In genomic region chr15:40894689-40895308, GRCh38 we compare ENCODE assay signal across 8 cellular contexts. TPM values are rescaled to one million over a fixed set of nuclear protein-coding genes. Genes with fewer than 3 reads are reported as not detected.
A peak's percentile ranks its signal among the peaks of the same experiment; 100 is the strongest.
DNase-seq lines count a peak whose midpoint lies in the region; FAIRE-seq and TF ChIP-seq lines count a peak whose summit lies in the region.

No MANE protein-coding gene starts in this region.

- no peak for TF ChIP-seq RAD21 in Ishikawa (IDR thresholded peaks at IDR 0.05; ENCODE audit: low read depth)

- peak; percentile 79 for FAIRE-seq in GM19239 (lab: Jason Lieb, UNC)

- H3K4me3 ChIP-seq in iPS-11a (ENCODE audit: low read depth, low read length) (peak overlapping the region; percentile 89), skeletal muscle tissue (ENCODE audit: low read length in 3 of 3) (peak overlapping the region; percentile 88 to 96 (median 94))

- peak overlapping the region; percentile 97 for H3K27ac ChIP-seq in skeletal muscle tissue (ENCODE audit: low read depth, low read length)

- H3K27ac Mint-ChIP-seq in T-helper 1 cell treated with Interleukin-12 subunit alpha and Interleukin-12 subunit beta and Interleukin-4 antibody, amounts not matched to agents 30 μg/mL and 1 μg/mL, for 36 hours = peak overlapping the region; percentile 96

- H3K27me3 ChIP-seq in skeletal muscle tissue (ENCODE audit: control insufficient read depth in 3 of 3, insufficient read depth in 3 of 3, low read length in 3 of 3) = no peaks in the 10 kb centered on the region

- peaks cover 15 to 25% (median 15%) of the 10 kb centered on the region in 3 donors for H3K4me1 ChIP-seq in skeletal muscle tissue (ENCODE audit: control insufficient read depth in 3 of 3, insufficient read depth in 3 of 3, low read length in 3 of 3)

- no peak for TF ChIP-seq EP300 in Ishikawa (IDR thresholded peaks at IDR 0.05; ENCODE audit: borderline replicate concordance)

- no peaks in the 10 kb centered on the region for H3K27me3 Mint-ChIP-seq in T-helper 1 cell treated with Interleukin-12 subunit alpha and Interleukin-12 subunit beta and Interleukin-4 antibody, amounts not matched to agents 30 μg/mL and 1 μg/mL, for 36 hours (ENCODE audit: low read depth)

- no peaks in the 10 kb centered on the region for H3K9me3 Mint-ChIP-seq in T-helper 1 cell treated with Interleukin-12 subunit alpha and Interleukin-12 subunit beta and Interleukin-4 antibody, amounts not matched to agents 30 μg/mL and 1 μg/mL, for 36 hours

- H3K4me1 Mint-ChIP-seq in T-helper 1 cell treated with Interleukin-12 subunit alpha and Interleukin-12 subunit beta and Interleukin-4 antibody, amounts not matched to agents 30 μg/mL and 1 μg/mL, for 36 hours (ENCODE audit: low read depth) = peaks cover 32% of the 10 kb centered on the region

- peak overlapping the region; percentile 90 to 95 (median 94) for H3K9ac ChIP-seq in skeletal muscle tissue (ENCODE audit: low read depth in 1 of 3, low read length in 3 of 3)

- peak overlapping the region; percentile 98 for H3K4me3 Mint-ChIP-seq in T-helper 1 cell treated with Interleukin-12 subunit alpha and Interleukin-12 subunit beta and Interleukin-4 antibody, amounts not matched to agents 30 μg/mL and 1 μg/mL, for 36 hours

- peaks cover 20% of the 10 kb centered on the region for H3K36me3 Mint-ChIP-seq in T-helper 1 cell treated with Interleukin-12 subunit alpha and Interleukin-12 subunit beta and Interleukin-4 antibody, amounts not matched to agents 30 μg/mL and 1 μg/mL, for 36 hours (ENCODE audit: low read depth)

- H3K36me3 ChIP-seq in skeletal muscle tissue (ENCODE audit: control insufficient read depth in 3 of 3, insufficient read depth in 3 of 3, low read length in 3 of 3) = peaks cover 19 to 22% (median 21%) of the 10 kb centered on the region in 3 donors

- peak; percentile 76 for DNase-seq in CD1c-positive myeloid dendritic cell (ENCODE audit: extremely low spot score)
- DNase-seq in GM19239 (ENCODE audit: insufficient read length, low spot score) = no peak
- peak; percentile 85 for DNase-seq in astrocyte of the hippocampus (ENCODE audit: low read depth, low spot score)
- no peak for DNase-seq in mesenteric fat pad (ENCODE audit: low spot score)

- H3K9me3 ChIP-seq in skeletal muscle tissue (ENCODE audit: control insufficient read depth in 3 of 3, low read length in 3 of 3) = no peaks in the 10 kb centered on the region

TF ChIP-seq in Ishikawa, 13 proteins besides CTCF, POLR2A, EP300 and RAD21:
- peak; percentile 33; the same call in 1 of the 2 replicates for TF ChIP-seq TAF1 (IDR thresholded peaks at IDR 0.05; ENCODE audit: low read depth)
- TF ChIP-seq YY1 (IDR thresholded peaks at IDR 0.05; ENCODE audit: low read depth) = peak; percentile 35
- no peak for TF ChIP-seq NFIC (IDR thresholded peaks at IDR 0.05)

RNA-seq across cellular contexts. Expression of gene VPS18, which starts 0.5 kb away (rescaled TPM):
- total RNA-seq in skeletal muscle tissue (20.9 TPM), mesenteric fat pad (29.3 TPM)

RNA-seq across cellular contexts. Expression of gene RHOV, which starts 20.8 kb away (rescaled TPM):
- 1.0 TPM for total RNA-seq in skeletal muscle tissue
- not detected for total RNA-seq in mesenteric fat pad

RNA-seq across cellular contexts. Expression of gene DLL4, which starts 34.3 kb away (rescaled TPM):
- total RNA-seq in skeletal muscle tissue (11.5 TPM), mesenteric fat pad (15.2 TPM)

RNA-seq across cellular contexts. Expression of gene SPINT1, which starts 51.0 kb away (rescaled TPM):
- total RNA-seq in skeletal muscle tissue (under 0.01 TPM), mesenteric fat pad (2.7 TPM)

RNA-seq across cellular contexts. Expression of gene CHAC1, which starts 58.5 kb away (rescaled TPM):
- total RNA-seq in skeletal muscle tissue (0.52 TPM), mesenteric fat pad (2.4 TPM)

Comparison
In these comparisons a context has a peak if more than half of its experiments do, and no peak if none do; other contexts are left out.
1. DNase-seq: peak in CD1c-positive myeloid dendritic cell (single experiment) and astrocyte of the hippocampus (single experiment); none in GM19239 (single experiment) and mesenteric fat pad (single experiment).